8 cellular contexts compared by ENCODE assay signal in the genomic region with DNA sequence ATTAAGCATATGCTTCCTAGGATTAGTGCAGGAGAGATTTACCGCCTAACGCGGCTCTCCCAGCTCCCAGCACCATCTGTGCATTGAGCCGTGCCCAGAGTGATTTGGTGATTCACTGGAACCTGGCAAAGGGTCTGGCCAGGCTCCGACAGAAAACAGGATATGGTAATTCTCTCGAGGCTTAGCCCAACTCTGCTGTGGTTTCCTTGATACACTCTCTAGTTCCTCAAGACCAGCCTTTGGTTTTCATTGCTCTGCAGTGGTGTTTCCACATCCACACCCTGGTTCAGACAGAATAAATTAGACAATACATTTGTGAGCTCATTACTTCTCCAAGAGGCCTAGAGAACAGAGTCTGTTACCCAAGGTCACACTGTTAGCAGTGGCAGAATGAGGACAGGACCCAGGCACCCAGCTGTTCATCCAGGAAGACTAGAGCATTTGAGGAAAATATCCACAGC. TPM values are rescaled to one million over a fixed set of nuclear protein-coding genes. Genes with fewer than 3 reads are reported as not detected.
A peak's percentile ranks its signal among the peaks of the same experiment; 100 is the strongest.
DNase-seq lines count a peak whose midpoint lies in the region; ATAC-seq, FAIRE-seq and TF ChIP-seq lines count a peak whose summit lies in the region.

No MANE protein-coding gene starts in this region.

- 33 to 63% methylated on average over 6 of the region's 6 CpGs for WGBS in thyroid gland, 2 donors

- H3K27ac Mint-ChIP-seq in activated CD4-positive, alpha-beta T cell treated with anti-CD3 and anti-CD28 coated beads, Interleukin-2, amount 10 ng/mL, durations not matched to agents 24 days and 14 days: peak overlapping the region; percentile 80
- H3K27ac Mint-ChIP-seq in activated T-cell treated with anti-CD3 and anti-CD28 coated beads, Interleukin-2, amount 50 U/mL, for 72 hours: peak overlapping the region; percentile 54

- H3K4me3 Mint-ChIP-seq in activated CD4-positive, alpha-beta T cell treated with anti-CD3 and anti-CD28 coated beads, Interleukin-2, amount 10 ng/mL, durations not matched to agents 24 days and 14 days: peak overlapping the region; percentile 52
- peak overlapping the region; percentile 11 to 53 for H3K4me3 Mint-ChIP-seq in activated T-cell treated with anti-CD3 and anti-CD28 coated beads, Interleukin-2, amount 50 U/mL, for 72 hours

- no peaks in the 10 kb centered on the region for H3K36me3 ChIP-seq in thyroid gland

- DNase-seq in activated CD4-positive, alpha-beta T cell treated with anti-CD3 and anti-CD28 coated beads, Interleukin-2, amount 10 ng/mL, durations not matched to agents 24 days and 14 days: peak; percentile 80
- DNase-seq in activated CD4-positive, alpha-beta T cell treated with anti-CD3 and anti-CD28 coated beads, Interleukin-2, amount 50 U/mL, for 1 hour: no peak
- DNase-seq in H54 (ENCODE audit: insufficient read length, low spot score) (peak; percentile 18), NCI-H1092 treated with DMSO at 0.1 percent for 48 hours (lab: John Stamatoyannopoulos, UW) (peak; percentile 33), hippocampal formation (lab: John Stamatoyannopoulos, UW) (peak; percentile 15 to 52), thyroid gland (peak; percentile 42 to 64)
- peak; percentile 19 to 31 for DNase-seq in activated T-cell treated with anti-CD3 and anti-CD28 coated beads, Interleukin-2, amount 50 U/mL, for 72 hours
- DNase-seq in effector CD8-positive, alpha-beta T cell (lab: John Stamatoyannopoulos, UW): no peak

- no peaks in the 10 kb centered on the region for H3K9me3 ChIP-seq in thyroid gland

- peaks cover 28% of the 10 kb centered on the region for H3K27me3 Mint-ChIP-seq in activated CD4-positive, alpha-beta T cell treated with anti-CD3 and anti-CD28 coated beads, Interleukin-2, amount 10 ng/mL, durations not matched to agents 24 days and 14 days
- no peaks in the 10 kb centered on the region for H3K27me3 Mint-ChIP-seq in activated T-cell treated with anti-CD3 and anti-CD28 coated beads, Interleukin-2, amount 50 U/mL, for 72 hours (ENCODE audit: low read depth)

- peaks cover 0 to 12% of the 10 kb centered on the region in 2 donors for H3K4me1 ChIP-seq in thyroid gland

- H3K27me3 ChIP-seq in thyroid gland: no peaks in the 10 kb centered on the region

- peak; percentile 89 to 92 for ATAC-seq in activated T-cell treated with anti-CD3 and anti-CD28 coated beads, Interleukin-2, amount 50 U/mL, for 72 hours (replicated peaks in 1 of 2)

- FAIRE-seq in H54 (lab: Jason Lieb, UNC): peak; percentile 76

- intact Hi-C loops in activated CD4-positive, alpha-beta T cell treated with anti-CD3 and anti-CD28 coated beads, Interleukin-2, amount 10 ng/mL, durations not matched to agents 24 days and 14 days (cut with micrococcal nuclease): loop anchor here (2.0 kb wide), 1 partner anchor 21 kb away; no protein-coding TSS in a partner anchor
- intact Hi-C loops in thyroid gland (cut with DNase I): no loop called here

- peaks cover 12% of the 10 kb centered on the region for H3K4me1 Mint-ChIP-seq in activated CD4-positive, alpha-beta T cell treated with anti-CD3 and anti-CD28 coated beads, Interleukin-2, amount 10 ng/mL, durations not matched to agents 24 days and 14 days
- H3K4me1 Mint-ChIP-seq in activated T-cell treated with anti-CD3 and anti-CD28 coated beads, Interleukin-2, amount 50 U/mL, for 72 hours (ENCODE audit: low read depth): peaks cover 9% of the 10 kb centered on the region

- no peak overlapping the region for H3K4me3 ChIP-seq in thyroid gland (replicated peaks in 1 of 3)

- TF ChIP-seq POLR2A in H54 (IDR thresholded peaks at IDR 0.05; ENCODE audit: low read depth, low read length): no peak
- TF ChIP-seq POLR2A in thyroid gland (IDR thresholded peaks at IDR 0.05): no peak

- no peaks in the 10 kb centered on the region for H3K36me3 Mint-ChIP-seq in activated CD4-positive, alpha-beta T cell treated with anti-CD3 and anti-CD28 coated beads, Interleukin-2, amount 10 ng/mL, durations not matched to agents 24 days and 14 days (ENCODE audit: low read depth)
- H3K36me3 Mint-ChIP-seq in activated T-cell treated with anti-CD3 and anti-CD28 coated beads, Interleukin-2, amount 50 U/mL, for 72 hours (ENCODE audit: insufficient read depth in 2 of 2): no peaks in the 10 kb centered on the region

- no peak overlapping the region for H3K27ac ChIP-seq in thyroid gland

- TF ChIP-seq CTCF in thyroid gland (IDR thresholded peaks at IDR 0.05): no peak

- peaks cover 10% of the 10 kb centered on the region for H3K9me3 Mint-ChIP-seq in activated CD4-positive, alpha-beta T cell treated with anti-CD3 and anti-CD28 coated beads, Interleukin-2, amount 10 ng/mL, durations not matched to agents 24 days and 14 days
- no peaks in the 10 kb centered on the region for H3K9me3 Mint-ChIP-seq in activated T-cell treated with anti-CD3 and anti-CD28 coated beads, Interleukin-2, amount 50 U/mL, for 72 hours

RNA-seq across cellular contexts. Expression of a gene that starts 23.0 kb away (rescaled TPM):
- 388 and 406 TPM in 2 replicates for total RNA-seq in activated CD4-positive, alpha-beta T cell treated with anti-CD3 and anti-CD28 coated beads, Interleukin-2, amount 10 ng/mL, durations not matched to agents 24 days and 14 days
- 100 to 1,000 TPM; 249 to 310 TPM for total RNA-seq in activated T-cell treated with anti-CD3 and anti-CD28 coated beads, Interleukin-2, amount 50 U/mL, for 72 hours
- total RNA-seq in thyroid gland: 100 to 1,000 TPM in 3 of 4 donors, 10 to 100 TPM in 1; 91.1 to 157 (median 129) TPM

Comparison
In these comparisons a context has a peak if more than half of its experiments do, and no peak if none do; other contexts are left out.
1. DNase-seq: peak in activated CD4-positive, alpha-beta T cell treated with anti-CD3 and anti-CD28 coated beads, Interleukin-2, amount 10 ng/mL, durations not matched to agents 24 days and 14 days (single experiment), H54 (single experiment), NCI-H1092 treated with DMSO at 0.1 percent for 48 hours (single experiment), activated T-cell treated with anti-CD3 and anti-CD28 coated beads, Interleukin-2, amount 50 U/mL, for 72 hours (2 of 2), hippocampal formation (2 of 2) and thyroid gland (2 of 2); none in activated CD4-positive, alpha-beta T cell treated with anti-CD3 and anti-CD28 coated beads, Interleukin-2, amount 50 U/mL, for 1 hour (single experiment) and effector CD8-positive, alpha-beta T cell (single experiment).